Comparison of ENCODE assay signal across 27 cellular contexts in the genomic region with DNA sequence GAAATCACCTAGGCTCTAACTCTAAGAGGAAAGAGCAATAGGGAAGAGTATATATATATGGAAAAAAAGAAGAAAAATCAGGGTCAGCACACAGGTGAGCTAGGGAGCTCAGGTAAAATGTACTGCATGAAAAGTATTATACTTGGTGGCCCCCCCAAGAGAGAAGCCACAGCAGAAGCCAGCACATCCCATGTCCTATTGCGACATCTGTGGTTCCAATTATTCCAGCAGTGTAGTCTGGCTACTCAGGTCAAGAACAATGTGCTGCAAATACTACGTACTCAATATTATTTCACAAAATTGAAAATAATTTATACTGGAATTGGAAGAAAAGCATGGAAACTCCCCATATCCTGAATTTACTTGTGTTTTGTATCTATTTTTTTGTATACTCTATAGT.
"Had no signal": no experiment of that assay in that cellular context is flagged by ENCODE, and none has a peak within 500 bp of the region (broad histone marks: within the 10 kb centered on the region; RNA-seq: fewer than 3 reads in every experiment).

No MANE protein-coding gene starts in this region.

- H3K4me1 Mint-ChIP-seq: nephron had no signal

- H3K27me3 Mint-ChIP-seq: activated naive CD4-positive, alpha-beta T cell treated with anti-CD3 and anti-CD28 coated beads, Interleukin-2, amount 10 ng/mL, durations not matched to agents 7 days and 5 days; type B pancreatic cell had no signal

- H3K79me2 ChIP-seq: hepatocyte had no signal

- H3K27me3 ChIP-seq: colonic mucosa, esophagus squamous epithelium, gastroesophageal sphincter, hepatocyte, spleen, uterus had no signal

- H3K9me3 ChIP-seq: colonic mucosa, esophagus squamous epithelium, gastroesophageal sphincter, spleen, thoracic aorta, uterus had no signal

- H3K4me2 ChIP-seq: hepatocyte had no signal

- H3K4me1 ChIP-seq: colonic mucosa, esophagus squamous epithelium, gastroesophageal sphincter, uterus had no signal

- H3K27ac Mint-ChIP-seq: activated naive CD4-positive, alpha-beta T cell treated with anti-CD3 and anti-CD28 coated beads, Interleukin-2, amount 10 ng/mL, durations not matched to agents 7 days and 5 days; nephron; type B pancreatic cell; WTC11 had no signal

- H3K4me3 ChIP-seq: colonic mucosa, esophagus squamous epithelium, gastroesophageal sphincter, hepatocyte, spleen, thoracic aorta, uterus had no signal

- H3K27ac ChIP-seq: colonic mucosa, epithelial cell of prostate, esophagus squamous epithelium, gastroesophageal sphincter, hepatocyte, spleen, thoracic aorta, uterus had no signal

- H3K36me3 Mint-ChIP-seq: WTC11 had no signal

- H3K9me3 Mint-ChIP-seq: activated naive CD4-positive, alpha-beta T cell treated with anti-CD3 and anti-CD28 coated beads, Interleukin-2, amount 10 ng/mL, durations not matched to agents 7 days and 5 days; nephron; type B pancreatic cell; WTC11 had no signal

- H2AFZ ChIP-seq: hepatocyte had no signal

- H3K36me3 ChIP-seq: colonic mucosa, thoracic aorta, uterus had no signal

- H3K4me3 Mint-ChIP-seq: activated naive CD4-positive, alpha-beta T cell treated with anti-CD3 and anti-CD28 coated beads, Interleukin-2, amount 10 ng/mL, durations not matched to agents 7 days and 5 days; activated T-helper 1 cell treated with anti-CD3 and anti-CD28 coated beads, Interleukin-12 subunit alpha, Interleukin-12 subunit beta, Interleukin-2, Interleukin-4 antibody, amounts not matched to agents 30 ng/mL and 10 ng/mL and 1 ng/mL, durations not matched to agents 14 hours and 24 hours and 36 hours; nephron; type B pancreatic cell; WTC11 had no signal

- DNase-seq: activated CD4-positive, alpha-beta T cell treated with anti-CD3 and anti-CD28 coated beads for 1 hour; activated effector memory CD4-positive, alpha-beta T cell treated with anti-CD3 and anti-CD28 coated beads, Interleukin-2, amount 50 U/mL, for 16 hours; activated naive CD4-positive, alpha-beta T cell treated with anti-CD3 and anti-CD28 coated beads, Interleukin-2, amount 10 ng/mL, durations not matched to agents 7 days and 5 days; anterior cingulate cortex; colonic mucosa; effector CD8-positive, alpha-beta T cell; esophagus squamous epithelium; left cardiac atrium; mammary epithelial cell; posterior cingulate gyrus; right cardiac atrium; spleen; stimulated activated CD4-positive, alpha-beta T cell treated with anti-CD3 and anti-CD28 coated beads, Interleukin-2, amount 100 ng/mL, for 48 hours; stimulated activated naive CD8-positive, alpha-beta T cell treated with anti-CD3 and anti-CD28 coated beads, Interleukin-15, Interleukin-2, amounts not matched to agents 100 U/mL and 50 U/mL, for 24 hours; T-helper 2 cell; uterus had no signal

- ATAC-seq: gastroesophageal sphincter; left cardiac atrium; right cardiac atrium; stimulated activated naive CD8-positive, alpha-beta T cell treated with anti-CD3 and anti-CD28 coated beads, Interleukin-15, Interleukin-2, amounts not matched to agents 100 U/mL and 50 U/mL, for 24 hours; WTC11 had no signal

- FAIRE-seq: bronchial epithelial cell, endometrium, keratinocyte had no signal
